In genomic region chr10:77179015-77179695, GRCh38 we compare ENCODE assay signal across 11 cellular contexts.
DNase-seq lines count a peak whose midpoint lies in the region; ATAC-seq and TF ChIP-seq lines count a peak whose summit lies in the region.
"Had no signal": no experiment of that assay in that cellular context is flagged by ENCODE, and none has a peak within 500 bp of the region (broad histone marks: within the 10 kb centered on the region; RNA-seq: fewer than 3 reads in every experiment).

No MANE protein-coding gene starts in this region.

- no peaks in the 10 kb centered on the region for H3K27me3 ChIP-seq in ACC112 (ENCODE audit: insufficient read depth, low read length)
- H3K27me3 ChIP-seq in neuronal stem cell (ENCODE audit: control insufficient read depth in 3 of 3, insufficient read depth in 3 of 3, low read depth in 1 of 3, low read length in 3 of 3) = no peaks in the 10 kb centered on the region
- no peaks in the 10 kb centered on the region for H3K27me3 ChIP-seq in naive thymus-derived CD4-positive, alpha-beta T cell (ENCODE audit: control insufficient read depth in 2 of 2, insufficient read depth in 2 of 2, low read length in 2 of 2)

- H4K8ac ChIP-seq in neuronal stem cell (ENCODE audit: low read depth, low read length) = no peak overlapping the region

- POLR2A ChIA-PET in naive thymus-derived CD4-positive, alpha-beta T cell (lab: Charles Lee) = no interaction called here

- no peak overlapping the region for H2BK12ac ChIP-seq in neuronal stem cell (ENCODE audit: low read length)

- no peak for TF ChIP-seq CTCF in LNCaP clone FGC (IDR thresholded peaks at IDR 0.05; ENCODE audit: control insufficient read depth, extremely low read depth, insufficient read depth)

- H3K36me3 Mint-ChIP-seq in naive thymus-derived CD4-positive, alpha-beta T cell = no peaks in the 10 kb centered on the region
- H3K36me3 Mint-ChIP-seq: CD4-positive, CD25-positive, alpha-beta regulatory T cell had no signal

- H3K18ac ChIP-seq in neuronal stem cell (ENCODE audit: low read length) = no peak overlapping the region

- H2BK15ac ChIP-seq in neuronal stem cell (ENCODE audit: low read length) = no peak overlapping the region

- H3K36me3 ChIP-seq in ACC112 (ENCODE audit: insufficient read depth, low read length) = no peaks in the 10 kb centered on the region
- no peaks in the 10 kb centered on the region for H3K36me3 ChIP-seq in neuronal stem cell (replicated peaks in 1 of 2; ENCODE audit: control insufficient read depth in 2 of 2, insufficient read depth in 2 of 2, low read length in 2 of 2)
- no peaks in the 10 kb centered on the region for H3K36me3 ChIP-seq in naive thymus-derived CD4-positive, alpha-beta T cell (ENCODE audit: control insufficient read depth in 2 of 3, insufficient read depth in 3 of 3, low read length in 3 of 3)

- no peak overlapping the region for H2BK5ac ChIP-seq in neuronal stem cell (ENCODE audit: low read length)

- no peak for ATAC-seq in naive thymus-derived CD4-positive, alpha-beta T cell

- peaks cover 0 to 2% (median 0%) of the 10 kb centered on the region in 11 donors for H3K9me3 Mint-ChIP-seq in naive thymus-derived CD4-positive, alpha-beta T cell
- H3K9me3 Mint-ChIP-seq: activated T-cell treated with anti-CD3 and anti-CD28 coated beads, Interleukin-2, amount 50 U/mL, for 24 hours; CD4-positive, CD25-positive, alpha-beta regulatory T cell had no signal

- no peak overlapping the region for H3K9ac ChIP-seq in neuronal stem cell (ENCODE audit: low read depth, low read length, poor library complexity)

- no peaks in the 10 kb centered on the region for H3K9me3 ChIP-seq in neuronal stem cell (replicated peaks in 1 of 2; ENCODE audit: control insufficient read depth in 2 of 2, insufficient read depth in 1 of 2, low read depth in 1 of 2, low read length in 2 of 2)
- no peaks in the 10 kb centered on the region for H3K9me3 ChIP-seq in naive thymus-derived CD4-positive, alpha-beta T cell (ENCODE audit: control insufficient read depth in 2 of 3, low read length in 3 of 3)

- no peak overlapping the region for H2AK5ac ChIP-seq in neuronal stem cell (ENCODE audit: low read depth, low read length)

- H3K4me3 ChIP-seq in ACC112 (ENCODE audit: low read depth, low read length) (no peak overlapping the region), LNCaP clone FGC (ENCODE audit: low read depth, low read length) (no peak overlapping the region), neuronal stem cell (ENCODE audit: low read length in 2 of 2) (no peak overlapping the region)
- no peak overlapping the region for H3K4me3 ChIP-seq in naive thymus-derived CD4-positive, alpha-beta T cell (ENCODE audit: low read length)

- no peak overlapping the region for H4K91ac ChIP-seq in neuronal stem cell (ENCODE audit: low read depth, low read length, poor library complexity)

- H2AFZ ChIP-seq in ACC112 (ENCODE audit: low read length, unreplicated experiment) (peak overlapping the region; percentile 46), neuronal stem cell (ENCODE audit: low read length) (no peak overlapping the region)

- peaks cover 3 to 27% (median 11%) of the 10 kb centered on the region in 5 donors for H3K27me3 Mint-ChIP-seq in naive thymus-derived CD4-positive, alpha-beta T cell

- peak; percentile 65 for DNase-seq in LNCaP clone FGC (ENCODE audit: low read depth)
- peak; percentile 87 for DNase-seq in dedifferentiated amniotic fluid mesenchymal stem cell (ENCODE audit: extremely low spot score)
- DNase-seq in mucosa of gallbladder (ENCODE audit: low spot score) = peak; percentile 61
- no peak for DNase-seq in neuronal stem cell (ENCODE audit: low spot score)
- DNase-seq in naive thymus-derived CD4-positive, alpha-beta T cell = no peak
- no peak for DNase-seq in HuH-7.5 (ENCODE audit: low spot score)
- DNase-seq in NCI-H345 treated with DMSO at 0.1 percent for 48 hours (lab: John Stamatoyannopoulos, UW; ENCODE audit: unreplicated experiment) = no peak
- DNase-seq: activated T-cell treated with anti-CD3 and anti-CD28 coated beads, Interleukin-2, amount 50 U/mL, for 24 hours; CD4-positive, CD25-positive, alpha-beta regulatory T cell; glutamatergic neuron had no signal

- WGBS in neuronal stem cell (ENCODE audit: extremely low coverage in 2 of 2, insufficient read length in 2 of 2, insufficient replicate concordance in 1 of 2), 2 donors = no CpG with 5 or more reads among the region's 12 CpGs

- CTCF ChIA-PET in naive thymus-derived CD4-positive, alpha-beta T cell (lab: Charles Lee) = no interaction called here

- intact Hi-C loops in naive thymus-derived CD4-positive, alpha-beta T cell (cut with micrococcal nuclease) = no loop called here

- H3K79me2 ChIP-seq in ACC112 (ENCODE audit: control insufficient read depth, insufficient read depth, low read length, unreplicated experiment) = no peaks in the 10 kb centered on the region

- H3K27ac ChIP-seq in ACC112 (ENCODE audit: low read depth, low read length) (peak overlapping the region; percentile 76), neuronal stem cell (replicated peaks; ENCODE audit: low read length) (no peak overlapping the region)
- H3K27ac ChIP-seq in naive thymus-derived CD4-positive, alpha-beta T cell (ENCODE audit: low read depth, low read length) = no peak overlapping the region

- no peaks in the 10 kb centered on the region for H3K79me1 ChIP-seq in neuronal stem cell (ENCODE audit: low read depth, low read length)

- H2BK120ac ChIP-seq in neuronal stem cell (ENCODE audit: low read depth, low read length) = no peak overlapping the region

- no peak overlapping the region for H3K14ac ChIP-seq in neuronal stem cell (ENCODE audit: low read length)

- H3K23ac ChIP-seq in neuronal stem cell (ENCODE audit: low read depth, low read length, poor library complexity) = no peak overlapping the region

- peaks cover 36% of the 10 kb centered on the region for H3K4me1 ChIP-seq in ACC112 (ENCODE audit: control insufficient read depth, insufficient read depth, low read length, unreplicated experiment)
- peaks cover 0 to 2% of the 10 kb centered on the region in 2 donors for H3K4me1 ChIP-seq in neuronal stem cell (ENCODE audit: control insufficient read depth in 2 of 2, insufficient read depth in 1 of 2, low read depth in 1 of 2, low read length in 2 of 2)
- no peaks in the 10 kb centered on the region for H3K4me1 ChIP-seq in naive thymus-derived CD4-positive, alpha-beta T cell (ENCODE audit: control insufficient read depth in 2 of 2, insufficient read depth in 2 of 2, low read length in 2 of 2)

- no peak overlapping the region for H3K4me2 ChIP-seq in neuronal stem cell (ENCODE audit: insufficient read depth, low read length, poor library complexity, severe bottlenecking)

- no peak overlapping the region for H3K27ac Mint-ChIP-seq in naive thymus-derived CD4-positive, alpha-beta T cell
- H3K27ac Mint-ChIP-seq: activated T-cell treated with anti-CD3 and anti-CD28 coated beads, Interleukin-2, amount 50 U/mL, for 24 hours; CD4-positive, CD25-positive, alpha-beta regulatory T cell had no signal

- no peak overlapping the region for H3K4me3 Mint-ChIP-seq in naive thymus-derived CD4-positive, alpha-beta T cell
- H3K4me3 Mint-ChIP-seq: activated T-cell treated with anti-CD3 and anti-CD28 coated beads, Interleukin-2, amount 50 U/mL, for 24 hours; CD4-positive, CD25-positive, alpha-beta regulatory T cell had no signal

- H3K4ac ChIP-seq in neuronal stem cell (ENCODE audit: low read length) = no peak overlapping the region

- peaks cover 0 to 1% (median 0%) of the 10 kb centered on the region in 7 donors for H3K4me1 Mint-ChIP-seq in naive thymus-derived CD4-positive, alpha-beta T cell
- H3K4me1 Mint-ChIP-seq: CD4-positive, CD25-positive, alpha-beta regulatory T cell had no signal

Comparison
In these comparisons a context has a peak if more than half of its experiments do, and no peak if none do; other contexts are left out.
1. DNase-seq: peak in LNCaP clone FGC (single experiment), dedifferentiated amniotic fluid mesenchymal stem cell (single experiment) and mucosa of gallbladder (single experiment); none in neuronal stem cell (single experiment), naive thymus-derived CD4-positive, alpha-beta T cell (0 of 9), HuH-7.5 (single experiment) and NCI-H345 treated with DMSO at 0.1 percent for 48 hours (single experiment).